1 cellular context compared by ENCODE assay signal in the genomic region with DNA sequence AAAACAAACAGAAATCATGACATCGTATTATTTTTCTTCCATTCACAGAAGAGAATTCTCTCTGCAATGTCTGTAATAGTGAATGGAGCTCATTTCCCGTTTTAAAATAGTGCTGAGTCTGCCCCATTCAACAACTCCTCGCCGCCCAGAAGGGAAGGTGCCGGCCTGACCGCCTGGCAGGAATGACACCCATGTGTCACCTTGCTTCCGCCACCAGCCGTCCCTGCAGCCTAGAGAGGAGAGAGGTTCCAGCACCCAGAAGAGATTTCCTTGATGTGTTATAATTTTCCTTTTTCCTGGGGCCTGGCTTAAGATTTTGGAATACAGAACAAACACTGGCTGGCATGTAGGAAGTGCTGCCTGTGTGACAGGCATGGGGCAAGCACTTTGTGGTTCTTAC.
TF ChIP-seq lines count a peak whose summit lies in the region.

No MANE protein-coding gene starts in this region.

TF ChIP-seq in K562, 482 proteins besides CTCF, POLR2A, EP300 and RAD21:
- 0 out of 2 replicates have a peak, but pooled peaks have one; percentile 38 for TF ChIP-seq ZNF316 (IDR thresholded peaks at IDR 0.05)
- TF ChIP-seq FOXK2 (conservative IDR thresholded peaks at IDR 0.05 in 1 of 2, IDR thresholded peaks at IDR 0.05 in 1 of 2; ENCODE audit: low read depth in 2 of 2) = no peak
- TF ChIP-seq SMARCA5 (IDR thresholded peaks at IDR 0.05) = no peak
